ENCODE assay signal across 20 cellular contexts in genomic region chr2:129642526-129643043, GRCh38.
"Had no signal": no experiment of that assay in that cellular context is flagged by ENCODE, and none has a peak within 500 bp of the region (broad histone marks: within the 10 kb centered on the region; RNA-seq: fewer than 3 reads in every experiment).

No MANE protein-coding gene starts in this region.

- H3K4me1 Mint-ChIP-seq: mesothelial cell of epicardium, naive B cell had no signal

- ATAC-seq: gastrocnemius medialis, heart right ventricle, left cardiac atrium, left lung, left ventricle myocardium superior, lower lobe of right lung, mucosa of descending colon had no signal

- H3K36me3 Mint-ChIP-seq: mesothelial cell of epicardium, naive B cell had no signal

- H3K36me3 ChIP-seq: esophagus squamous epithelium, gastrocnemius medialis, heart right ventricle, left lung, lower lobe of right lung had no signal

- DNase-seq: dermis blood vessel endothelial cell; dorsolateral prefrontal cortex; effector CD4-positive, alpha-beta T cell; effector memory CD4-positive, alpha-beta T cell; esophagus squamous epithelium; foreskin fibroblast; foreskin melanocyte; gastrocnemius medialis; glutamatergic neuron; heart right ventricle; hippocampal formation; left cardiac atrium; left lung; left ventricle myocardium superior; lower lobe of right lung; mesenchymal stem cell; mucosa of descending colon; naive B cell had no signal

- H3K9me3 Mint-ChIP-seq: mesothelial cell of epicardium had no signal

- H3K4me3 Mint-ChIP-seq: mesothelial cell of epicardium, naive B cell had no signal

- H3K27me3 ChIP-seq: esophagus squamous epithelium, gastrocnemius medialis, left lung had no signal

- H3K9me3 ChIP-seq: esophagus squamous epithelium, gastrocnemius medialis, heart right ventricle, lower lobe of right lung, mucosa of descending colon had no signal

- H3K27ac Mint-ChIP-seq: mesothelial cell of epicardium, naive B cell had no signal

- H3K27ac ChIP-seq: coronary artery, dorsolateral prefrontal cortex, esophagus squamous epithelium, gastrocnemius medialis, heart right ventricle, left lung, lower lobe of right lung had no signal

- H3K4me1 ChIP-seq: esophagus squamous epithelium, gastrocnemius medialis, heart right ventricle, left lung, lower lobe of right lung had no signal

- H3K4me3 ChIP-seq: coronary artery, dorsolateral prefrontal cortex, esophagus squamous epithelium, gastrocnemius medialis, heart right ventricle, left lung, lower lobe of right lung, mucosa of descending colon had no signal
